17 cellular contexts compared by ENCODE assay signal in the genomic region with DNA sequence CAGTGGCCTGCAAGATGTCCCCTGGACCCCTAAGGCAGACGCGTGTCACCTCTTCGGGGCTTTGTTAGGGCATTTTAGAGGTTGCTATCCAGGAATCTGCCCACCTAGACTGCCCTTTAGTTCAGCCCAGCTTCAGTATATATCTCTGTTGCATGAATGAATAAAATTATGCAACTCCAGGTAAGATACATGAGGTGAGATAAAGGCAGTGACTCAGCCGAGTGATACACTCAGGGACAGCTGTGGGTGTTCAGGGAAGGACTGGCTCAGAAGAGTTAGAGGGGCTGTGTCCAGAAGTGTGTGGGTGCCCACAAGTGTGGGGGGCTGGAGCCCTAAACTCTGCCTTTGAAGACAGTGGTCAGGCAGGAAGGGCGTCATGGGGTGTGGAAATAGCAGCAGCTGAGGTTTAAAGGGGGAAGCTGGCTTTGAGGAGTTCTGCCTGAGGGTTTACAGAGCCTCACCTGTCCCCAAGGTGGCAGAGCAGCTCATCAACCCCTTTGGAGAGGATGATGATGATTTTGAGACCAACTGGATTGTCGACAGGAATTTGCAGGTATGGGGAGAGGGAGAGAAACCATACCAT. TPM values are rescaled to one million over a fixed set of nuclear protein-coding genes. Genes with fewer than 3 reads are reported as not detected.
DNase-seq lines count a peak whose midpoint lies in the region; ATAC-seq, FAIRE-seq and TF ChIP-seq lines count a peak whose summit lies in the region.
"Had no signal": no experiment of that assay in that cellular context is flagged by ENCODE, and none has a peak within 500 bp of the region (broad histone marks: within the 10 kb centered on the region; RNA-seq: fewer than 3 reads in every experiment).

No MANE protein-coding gene starts in this region.

- no TSS peak for BruUV-seq in Panc1 (replicated peaks; lab: Mats Ljungman, UMichigan)

- TF ChIP-seq CTCF in Panc1 (IDR thresholded peaks at IDR 0.05) (no peak), endodermal cell (conservative IDR thresholded peaks at IDR 0.05) (peak; percentile 26)

- H3K36me3 Mint-ChIP-seq in endodermal cell (ENCODE audit: low read depth) = peaks cover 10% of the 10 kb centered on the region

- no peaks in the 10 kb centered on the region for H3K9me3 ChIP-seq in Panc1 (ENCODE audit: control insufficient read depth, insufficient read depth, low read depth, low read length)
- no peaks in the 10 kb centered on the region for H3K9me3 ChIP-seq in endodermal cell (ENCODE audit: control insufficient read depth, low read length)
- H3K9me3 ChIP-seq in small intestine (ENCODE audit: control insufficient read depth, low read depth) = no peaks in the 10 kb centered on the region

- intact Hi-C loops in Panc1 (cut with micrococcal nuclease; ENCODE audit: unreplicated experiment) = no loop called here
- intact Hi-C loops in left ventricle myocardium superior (cut with micrococcal nuclease) = no loop called here

- no peak for ATAC-seq in Panc1
- no peak for ATAC-seq in left ventricle myocardium superior
- no peak for ATAC-seq in HG02870 (IDR thresholded peaks at IDR 0.05; ENCODE audit: unreplicated experiment)
- ATAC-seq: activated CD8-positive, alpha-beta T cell treated with anti-CD3 and anti-CD28 coated beads for 36 hours had no signal

- H3K4me3 ChIP-seq in Panc1 (ENCODE audit: low read depth in 2 of 2, low read length in 2 of 2) (no peak overlapping the region), endodermal cell (ENCODE audit: low read length) (no peak overlapping the region), small intestine (ENCODE audit: low read depth in 1 of 2, low read length in 2 of 2) (no peak overlapping the region)

- H3K9me3 Mint-ChIP-seq in endodermal cell = no peaks in the 10 kb centered on the region
- H3K9me3 Mint-ChIP-seq: activated CD8-positive, alpha-beta T cell treated with anti-CD3 and anti-CD28 coated beads for 36 hours; dendritic cell treated with granulocyte-macrophage colony-stimulating factor and Interleukin-4, amounts not matched to agents 40 ng/mL and 50 ng/mL, for 4 days had no signal

- no peaks in the 10 kb centered on the region for H3K4me1 Mint-ChIP-seq in endodermal cell

- H3K27me3 ChIP-seq in Panc1 (ENCODE audit: control insufficient read depth, insufficient read depth, low read length) = no peaks in the 10 kb centered on the region
- H3K27me3 ChIP-seq in endodermal cell (ENCODE audit: control insufficient read depth, insufficient read depth, low read length, poor library complexity, severe bottlenecking) = peaks cover 33% of the 10 kb centered on the region
- H3K27me3 ChIP-seq in small intestine (ENCODE audit: control insufficient read depth in 2 of 2, insufficient read depth in 2 of 2, low read length in 2 of 2) = no peaks in the 10 kb centered on the region

- H3K27ac ChIP-seq in Panc1 (ENCODE audit: low read length) (peak overlapping the region; percentile 35; the same call in 1 of the 2 replicates), endodermal cell (ENCODE audit: low read depth, low read length) (no peak overlapping the region), small intestine (ENCODE audit: low read depth in 1 of 2, low read length in 1 of 2) (peak overlapping the region in 1 of 2 donors; percentile 67)

- H3K4me3 Mint-ChIP-seq in endodermal cell = no peak overlapping the region
- H3K4me3 Mint-ChIP-seq: activated CD8-positive, alpha-beta T cell treated with anti-CD3 and anti-CD28 coated beads for 36 hours; dendritic cell treated with granulocyte-macrophage colony-stimulating factor and Interleukin-4, amounts not matched to agents 40 ng/mL and 50 ng/mL, for 4 days had no signal

- in situ Hi-C loops in Panc1 (cut with HindIII; ENCODE audit: low pct_unique_long_range_greater_than_20kb, low sequenced_read_pairs) = no loop called here

- H3K27me3 Mint-ChIP-seq in endodermal cell (ENCODE audit: insufficient read depth) = peaks cover 27% of the 10 kb centered on the region
- H3K27me3 Mint-ChIP-seq: dendritic cell treated with granulocyte-macrophage colony-stimulating factor and Interleukin-4, amounts not matched to agents 40 ng/mL and 50 ng/mL, for 4 days had no signal

- DNase-seq in activated CD8-positive, alpha-beta memory T cell treated with anti-CD3 and anti-CD28 coated beads for 24 hours = peak; percentile 48
- no peak for DNase-seq in activated CD8-positive, alpha-beta memory T cell treated with anti-CD3 and anti-CD28 coated beads, Interleukin-2, amount 50 U/mL, for 48 hours
- no peak for DNase-seq in Panc1 (ENCODE audit: low read depth, low spot score)
- no peak for DNase-seq in endodermal cell
- DNase-seq in small intestine = peak; percentile 84
- no peak for DNase-seq in GM03348 (ENCODE audit: low spot score)
- no peak for DNase-seq in left ventricle myocardium superior
- DNase-seq: activated CD8-positive, alpha-beta T cell treated with anti-CD3 and anti-CD28 coated beads for 36 hours; DMS 273 treated with DMSO at 0.1 percent for 48 hours; KG1; mesendoderm; NCI-H187; SHP77; stimulated activated CD4-positive, alpha-beta T cell treated with anti-CD3 and anti-CD28 coated beads, Interleukin-12 subunit alpha, Interleukin-12 subunit beta, amount 100 ng/mL, for 4 hours; T1000 had no signal

- H3K9ac ChIP-seq in endodermal cell (ENCODE audit: extremely low read depth, low read length, poor library complexity, severe bottlenecking) = no peak overlapping the region

- H3K27ac Mint-ChIP-seq in endodermal cell = no peak overlapping the region
- H3K27ac Mint-ChIP-seq: activated CD8-positive, alpha-beta T cell treated with anti-CD3 and anti-CD28 coated beads for 36 hours; dendritic cell treated with granulocyte-macrophage colony-stimulating factor and Interleukin-4, amounts not matched to agents 40 ng/mL and 50 ng/mL, for 4 days had no signal

- CTCF ChIA-PET in Panc1 (lab: Charles Lee) = no interaction called here

- 82 to 100% methylated on average over 4 to 6 of the region's 6 CpGs for WGBS in endodermal cell (ENCODE audit: insufficient coverage in 1 of 2, insufficient read length in 1 of 2), 2 experiments
- WGBS in small intestine, 3 donors = 44 to 69% (median 57%) methylated on average over 6 of the region's 6 CpGs

- POLR2A ChIA-PET in Panc1 (lab: Charles Lee) = no interaction called here

- H3K4me1 ChIP-seq in Panc1 (ENCODE audit: control insufficient read depth, insufficient read depth, low read length) (peaks cover 18% of the 10 kb centered on the region), endodermal cell (ENCODE audit: control insufficient read depth, insufficient read depth, low read length) (no peaks in the 10 kb centered on the region), small intestine (ENCODE audit: control insufficient read depth in 2 of 2, insufficient read depth in 1 of 2, low read depth in 1 of 2, low read length in 1 of 2) (peaks cover 2 to 3% of the 10 kb centered on the region in 2 donors)

- H3K36me3 ChIP-seq in Panc1 (ENCODE audit: control insufficient read depth, insufficient read depth, low read length) (peaks cover 6% of the 10 kb centered on the region), endodermal cell (ENCODE audit: control insufficient read depth, insufficient read depth, low read length) (peaks cover 10% of the 10 kb centered on the region), small intestine (ENCODE audit: control insufficient read depth in 2 of 2, insufficient read depth in 2 of 2, low read length in 2 of 2) (no peaks in the 10 kb centered on the region)

- no peak for FAIRE-seq in small intestine (lab: Jason Lieb, UNC)

RNA-seq across cellular contexts. Expression of a gene that starts 8.3 kb away (rescaled TPM):
- total RNA-seq in Panc1 (2021; ENCODE audit: unreplicated experiment) (2,322 TPM), endodermal cell (1,000 to 10,000 TPM; 2,226 to 2,809 TPM), left ventricle myocardium superior (2,305 TPM)
- polyA plus RNA-seq in Panc1 (2012; ENCODE audit: insufficient read length) = 3,101 TPM
- 2,223 TPM for polyA plus RNA-seq in endodermal cell (2013, experiment 1 of 2)
- 2,173 TPM for polyA plus RNA-seq in endodermal cell (2013, experiment 2 of 2)
- 1,000 to 10,000 TPM; 3,413 to 10,000 (median 8,961) TPM for polyA plus RNA-seq in small intestine

RNA-seq across cellular contexts. Expression of a gene that starts 9.0 kb away (rescaled TPM):
- total RNA-seq in Panc1 (2021; ENCODE audit: unreplicated experiment) (0.13 TPM), endodermal cell (under 1 TPM; 0.26 to 0.40 TPM), left ventricle myocardium superior (1.1 TPM)
- polyA plus RNA-seq in Panc1 (2012; ENCODE audit: insufficient read length) = 0.59 TPM
- polyA plus RNA-seq in endodermal cell (2013, experiment 1 of 2) = 0.82 TPM
- 0.75 TPM for polyA plus RNA-seq in endodermal cell (2013, experiment 2 of 2)
- 1 to 10 TPM; 2.7 to 4.7 (median 4.3) TPM for polyA plus RNA-seq in small intestine

RNA-seq across cellular contexts. Expression of a gene that starts 41.8 kb away (rescaled TPM):
- total RNA-seq in Panc1 (2021; ENCODE audit: unreplicated experiment) (8.9 TPM), endodermal cell (10 to 100 TPM in 1 of 2 donors, 1 to 10 TPM in 1; 9.7 to 14.9 TPM), left ventricle myocardium superior (11.1 TPM)
- polyA plus RNA-seq in Panc1 (2012; ENCODE audit: insufficient read length) = 17.7 TPM
- 8.2 TPM for polyA plus RNA-seq in endodermal cell (2013, experiment 1 of 2)
- polyA plus RNA-seq in endodermal cell (2013, experiment 2 of 2) = 3.6 TPM
- polyA plus RNA-seq in small intestine = 1 to 10 TPM in 2 of 3 donors, under 1 TPM in 1; 0.45 to 9.5 (median 4.9) TPM
- total RNA-seq: activated CD8-positive, alpha-beta T cell treated with anti-CD3 and anti-CD28 coated beads for 36 hours had no signal

Comparison
In these comparisons a context has a peak if more than half of its experiments do, and no peak if none do; other contexts are left out.
1. DNase-seq: peak in activated CD8-positive, alpha-beta memory T cell treated with anti-CD3 and anti-CD28 coated beads for 24 hours (single experiment) and small intestine (single experiment); none in activated CD8-positive, alpha-beta memory T cell treated with anti-CD3 and anti-CD28 coated beads, Interleukin-2, amount 50 U/mL, for 48 hours (single experiment), Panc1 (single experiment), endodermal cell (single experiment), GM03348 (single experiment) and left ventricle myocardium superior (single experiment).